In genomic region chr7:156585025-156585648, GRCh38 we compare ENCODE assay signal across 24 cellular contexts. TPM values are rescaled to one million over a fixed set of nuclear protein-coding genes. Genes with fewer than 3 reads are reported as not detected.
"Had no signal": no experiment of that assay in that cellular context is flagged by ENCODE, and none has a peak within 500 bp of the region (broad histone marks: within the 10 kb centered on the region; RNA-seq: fewer than 3 reads in every experiment).

No MANE protein-coding gene starts in this region.

- H3K4me1 Mint-ChIP-seq: immature natural killer cell; stimulated activated memory B cell treated with anti-CD40 and anti-IgM and Interleukin-4, amounts not matched to agents 10 μg/mL and 1 μg/mL and 100 μg/mL, for 72 hours had no signal

- H3K4me3 ChIP-seq: adrenal gland, esophagus muscularis mucosa, hepatocyte, lower lobe of right lung, sigmoid colon, smooth muscle cell, stomach, suprapubic skin, transverse colon, uterus had no signal

- DNase-seq: activated gamma-delta T cell treated with Interleukin-2 at 50 U/mL for 16 hours; activated T-cell treated with anti-CD3 and anti-CD28 coated beads, Interleukin-2, amount 50 U/mL, for 1 hour; adrenal gland; central memory CD4-positive, alpha-beta T cell; dermis blood vessel endothelial cell; effector memory CD8-positive, alpha-beta T cell; glutamatergic neuron; immature natural killer cell; lower lobe of right lung; naive thymus-derived CD4-positive, alpha-beta T cell; sigmoid colon; stimulated activated CD4-positive, alpha-beta T cell treated with anti-CD3 and anti-CD28 coated beads, Interleukin-15, amount 100 ng/mL, for 24 hours; stomach; transverse colon; uterus; WERI-Rb-1 had no signal

- H3K4me3 Mint-ChIP-seq: activated naive CD8-positive, alpha-beta T cell; effector memory CD8-positive, alpha-beta T cell; immature natural killer cell; naive thymus-derived CD4-positive, alpha-beta T cell; stimulated activated memory B cell treated with anti-CD40 and anti-IgM and Interleukin-4, amounts not matched to agents 10 μg/mL and 1 μg/mL and 100 μg/mL, for 72 hours had no signal

- ATAC-seq: effector memory CD8-positive, alpha-beta T cell; left lobe of liver; lower lobe of right lung; naive thymus-derived CD4-positive, alpha-beta T cell; stimulated activated memory B cell treated with anti-CD40 and anti-IgM and Interleukin-4, amounts not matched to agents 10 μg/mL and 1 μg/mL and 100 μg/mL, for 72 hours had no signal

- H3K4me1 ChIP-seq: adrenal gland, esophagus muscularis mucosa, lower lobe of right lung, sigmoid colon, stomach, suprapubic skin, transverse colon, uterus had no signal

- H3K36me3 ChIP-seq: adrenal gland, esophagus muscularis mucosa, lower lobe of right lung, sigmoid colon, stomach, suprapubic skin, transverse colon, uterus, WERI-Rb-1 had no signal

- H3K27ac ChIP-seq: adrenal gland, esophagus muscularis mucosa, hepatocyte, lower lobe of right lung, sigmoid colon, stomach, suprapubic skin, transverse colon, uterus, WERI-Rb-1 had no signal

- H3K27me3 Mint-ChIP-seq: stimulated activated memory B cell treated with anti-CD40 and anti-IgM and Interleukin-4, amounts not matched to agents 10 μg/mL and 1 μg/mL and 100 μg/mL, for 72 hours had no signal

- H3K9me3 ChIP-seq: adrenal gland, suprapubic skin, uterus had no signal

- H3K27ac Mint-ChIP-seq: activated naive CD8-positive, alpha-beta T cell; effector memory CD8-positive, alpha-beta T cell; naive thymus-derived CD4-positive, alpha-beta T cell; stimulated activated memory B cell treated with anti-CD40 and anti-IgM and Interleukin-4, amounts not matched to agents 10 μg/mL and 1 μg/mL and 100 μg/mL, for 72 hours had no signal

- H3K27me3 ChIP-seq: adrenal gland, esophagus muscularis mucosa, hepatocyte, sigmoid colon, stomach, suprapubic skin, transverse colon, uterus had no signal

RNA-seq across cellular contexts. Expression of gene RNF32, which starts 55.4 kb away (rescaled TPM):
- total RNA-seq: mesenteric fat pad had no signal
